In the genomic region with DNA sequence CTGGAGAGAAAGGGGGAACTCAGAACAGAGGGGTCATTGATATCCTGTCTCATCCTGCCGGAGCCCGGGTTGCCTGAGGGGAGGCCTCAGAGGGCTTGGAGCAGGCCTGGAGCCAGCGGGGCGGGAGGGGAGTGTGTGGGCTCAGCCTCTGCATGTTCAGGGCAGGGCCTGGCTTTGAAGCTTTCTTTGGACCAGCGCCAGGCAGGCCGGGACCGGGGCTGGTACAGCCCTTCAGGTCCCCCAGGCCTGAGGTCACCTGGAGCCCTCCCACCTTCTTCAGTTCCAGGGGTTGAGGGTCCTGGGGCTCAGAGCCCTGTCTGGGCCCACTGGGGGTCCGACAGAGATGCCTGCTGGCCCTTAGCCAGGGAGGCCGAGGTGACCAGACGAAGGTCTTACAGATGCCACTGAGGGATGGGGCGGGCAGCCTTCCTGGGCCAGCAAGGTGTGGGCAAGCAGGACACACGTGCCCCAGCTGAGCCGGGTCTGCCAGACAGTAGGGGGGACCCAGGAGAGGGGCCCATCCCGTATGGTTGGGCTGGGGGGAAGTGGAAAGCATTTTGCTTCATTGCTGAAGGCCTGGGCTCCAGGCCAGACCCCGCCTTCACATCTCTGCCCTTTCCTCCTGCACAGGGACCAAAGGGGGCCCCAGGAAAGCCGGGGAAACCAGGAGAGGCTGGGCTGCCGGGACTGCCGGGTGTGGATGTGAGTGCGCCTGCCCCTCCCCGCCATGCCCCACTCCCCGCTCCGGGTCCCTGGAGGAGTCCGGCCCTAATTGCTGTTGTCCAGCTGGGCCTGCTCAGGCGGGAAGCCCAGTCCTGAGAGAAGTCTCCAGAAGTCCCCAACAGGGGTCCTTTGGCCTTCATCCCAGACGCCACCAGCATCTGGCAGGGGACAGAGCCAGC, we compare ENCODE assay signal across 10 cellular contexts. TPM values are rescaled to one million over a fixed set of nuclear protein-coding genes. Genes with fewer than 3 reads are reported as not detected.
DNase-seq lines count a peak whose midpoint lies in the region; ATAC-seq and TF ChIP-seq lines count a peak whose summit lies in the region.
"Had no signal": no experiment of that assay in that cellular context is flagged by ENCODE, and none has a peak within 500 bp of the region (broad histone marks: within the 10 kb centered on the region; RNA-seq: fewer than 3 reads in every experiment).

No MANE protein-coding gene starts in this region.

- no peak for TF ChIP-seq POLR2A in esophagus squamous epithelium (IDR thresholded peaks at IDR 0.05)

- H3K27me3 ChIP-seq in Panc1 (ENCODE audit: control insufficient read depth, insufficient read depth, low read length) (no peaks in the 10 kb centered on the region), esophagus squamous epithelium (peaks cover 10 to 74% (median 26%) of the 10 kb centered on the region in 4 donors), osteoblast (ENCODE audit: insufficient read depth, low read length) (peaks cover 41% of the 10 kb centered on the region)

- peak; percentile 27 for ATAC-seq in Panc1
- no peak for ATAC-seq in HG02852 (IDR thresholded peaks at IDR 0.05; ENCODE audit: unreplicated experiment)
- ATAC-seq in GM18909 (IDR thresholded peaks at IDR 0.05; ENCODE audit: poor library complexity, unreplicated experiment), result no peak

- H4K20me1 ChIP-seq in osteoblast (ENCODE audit: insufficient read depth, low read length), result peaks cover 4% of the 10 kb centered on the region

- peak overlapping the region; percentile 79 for H3K27ac ChIP-seq in Panc1 (ENCODE audit: low read length)
- peak overlapping the region; percentile 4 to 36 (median 16) for H3K27ac ChIP-seq in esophagus squamous epithelium
- no peak overlapping the region for H3K27ac ChIP-seq in osteoblast (ENCODE audit: low read depth, low read length)
- H3K27ac ChIP-seq: upper lobe of left lung had no signal

- intact Hi-C loops in Panc1 (cut with micrococcal nuclease; ENCODE audit: unreplicated experiment) (no loop called here), esophagus squamous epithelium (cut with DNase I) (no loop called here)

- TF ChIP-seq CTCF in Panc1 (IDR thresholded peaks at IDR 0.05) (no peak), esophagus squamous epithelium (IDR thresholded peaks at IDR 0.05) (no peak), osteoblast (IDR thresholded peaks at IDR 0.05; ENCODE audit: extremely low read depth, low read depth, low read length) (no peak)

- no peaks in the 10 kb centered on the region for H3K79me2 ChIP-seq in osteoblast (ENCODE audit: insufficient read depth, low read length)

- POLR2A ChIA-PET in Panc1 (lab: Charles Lee), result no interaction called here

- H3K4me1 ChIP-seq in Panc1 (ENCODE audit: control insufficient read depth, insufficient read depth, low read length) (peaks cover 82% of the 10 kb centered on the region), esophagus squamous epithelium (peaks cover 36 to 62% (median 50%) of the 10 kb centered on the region in 3 donors), osteoblast (ENCODE audit: insufficient read depth, low read length) (peaks cover 21% of the 10 kb centered on the region)

- no CpG with 5 or more reads among the region's 25 CpGs for WGBS in esophagus squamous epithelium, 2 donors

- H3K4me2 ChIP-seq in osteoblast (ENCODE audit: insufficient read depth, low read length), result no peak overlapping the region

- no peaks in the 10 kb centered on the region for H3K9me3 ChIP-seq in Panc1 (ENCODE audit: control insufficient read depth, insufficient read depth, low read depth, low read length)
- no peaks in the 10 kb centered on the region for H3K9me3 ChIP-seq in esophagus squamous epithelium
- H3K9me3 ChIP-seq in osteoblast (ENCODE audit: low read depth, low read length), result no peaks in the 10 kb centered on the region
- H3K9me3 ChIP-seq: upper lobe of left lung had no signal

- H3K4me3 ChIP-seq in Panc1 (ENCODE audit: low read depth in 2 of 2, low read length in 2 of 2), result 0 out of 4 replicates have a peak overlapping the region, but pooled peaks of 1 of the 2 experiments have one; percentile 17
- H3K4me3 ChIP-seq in esophagus squamous epithelium, result peak overlapping the region in 1 of 4 donors; percentile 19
- H3K4me3 ChIP-seq in osteoblast (ENCODE audit: insufficient read depth, low read length), result no peak overlapping the region
- H3K4me3 ChIP-seq: upper lobe of left lung had no signal

- CTCF ChIA-PET in Panc1 (lab: Charles Lee), result no interaction called here

- no peaks in the 10 kb centered on the region for H3K36me3 ChIP-seq in Panc1 (ENCODE audit: control insufficient read depth, insufficient read depth, low read length)
- peaks cover 0 to 4% (median 3%) of the 10 kb centered on the region in 3 donors for H3K36me3 ChIP-seq in esophagus squamous epithelium
- no peaks in the 10 kb centered on the region for H3K36me3 ChIP-seq in osteoblast (ENCODE audit: insufficient read depth, low read length)

- no TSS peak for BruUV-seq in Panc1 (replicated peaks; lab: Mats Ljungman, UMichigan)

- DNase-seq in DMS79 treated with DMSO at 0.1 percent for 48 hours (lab: John Stamatoyannopoulos, UW), result peak; percentile 79
- no peak for DNase-seq in Panc1 (ENCODE audit: low read depth, low spot score)
- DNase-seq in esophagus squamous epithelium (lab: John Stamatoyannopoulos, UW), result no peak
- DNase-seq in osteoblast (ENCODE audit: insufficient read length, low spot score, missing footprints), result peak; percentile 97
- no peak for DNase-seq in occipital lobe (lab: John Stamatoyannopoulos, UW)
- DNase-seq in activated naive CD4-positive, alpha-beta T cell treated with anti-CD3 and anti-CD28 coated beads, Interleukin-2, amount 50 U/mL, for 16 hours, result no peak
- DNase-seq: cortex of kidney had no signal

- no peak overlapping the region for H2AFZ ChIP-seq in osteoblast (ENCODE audit: low read length)

- in situ Hi-C loops in Panc1 (cut with HindIII; ENCODE audit: low pct_unique_long_range_greater_than_20kb, low sequenced_read_pairs), result no loop called here

RNA-seq across cellular contexts. Expression of a gene that starts 2.0 kb away (rescaled TPM):
- total RNA-seq in Panc1 (2021; ENCODE audit: unreplicated experiment) (46.6 TPM), esophagus squamous epithelium (1 to 10 TPM in 2 of 4 donors, not detected in 2; 2.2 to 2.3 TPM), osteoblast (not detected in 2 replicates), occipital lobe (37.1 TPM)
- 53.7 TPM for polyA plus RNA-seq in Panc1 (2012; ENCODE audit: insufficient read length)

RNA-seq across cellular contexts. Expression of a gene that starts 14.2 kb away (rescaled TPM):
- total RNA-seq in Panc1 (2021; ENCODE audit: unreplicated experiment) (47.3 TPM), esophagus squamous epithelium (10 to 100 TPM; 19.1 to 41.4 (median 27.3) TPM), osteoblast (32.4 and 39.1 TPM in 2 replicates), occipital lobe (21.5 TPM)
- polyA plus RNA-seq in Panc1 (2012; ENCODE audit: insufficient read length), result 60.2 TPM

RNA-seq across cellular contexts. Expression of a gene that starts 22.6 kb away (rescaled TPM):
- 49.9 TPM for total RNA-seq in Panc1 (2021; ENCODE audit: unreplicated experiment)
- 46.9 TPM for polyA plus RNA-seq in Panc1 (2012; ENCODE audit: insufficient read length)
- 10 to 100 TPM in 1 of 4 donors, 1 to 10 TPM in 3; 5.7 to 10.1 (median 9.8) TPM for total RNA-seq in esophagus squamous epithelium
- total RNA-seq in osteoblast, result 14.1 and 15.2 TPM in 2 replicates
- 20.1 TPM for total RNA-seq in occipital lobe

RNA-seq across cellular contexts. Expression of a gene that starts 42.8 kb away (rescaled TPM):
- total RNA-seq in Panc1 (2021; ENCODE audit: unreplicated experiment) (23.8 TPM), esophagus squamous epithelium (1 to 10 TPM; 5.2 to 8.4 (median 7.2) TPM), osteoblast (13.0 TPM in 2 replicates), occipital lobe (12.3 TPM)
- 22.3 TPM for polyA plus RNA-seq in Panc1 (2012; ENCODE audit: insufficient read length)

Comparison
In these comparisons a context has a peak if more than half of its experiments do, and no peak if none do; other contexts are left out.
1. DNase-seq: peak in DMS79 treated with DMSO at 0.1 percent for 48 hours (single experiment) and osteoblast (single experiment); none in Panc1 (single experiment), esophagus squamous epithelium (single experiment), occipital lobe (single experiment) and activated naive CD4-positive, alpha-beta T cell treated with anti-CD3 and anti-CD28 coated beads, Interleukin-2, amount 50 U/mL, for 16 hours (single experiment).
2. RNA of a gene that starts 2.0 kb away (total RNA-seq): 46.6 TPM in Panc1 (single experiment) and 37.1 TPM in occipital lobe (single experiment); 2.2 to 2.3 TPM in esophagus squamous epithelium and not detected in osteoblast; every median in the first group is over 10 times any median in the second.